Comparison of ENCODE assay signal across 1 cellular context in genomic region chr2:72935611-72935957, GRCh38.
TF ChIP-seq lines count a peak whose summit lies in the region.

No MANE protein-coding gene starts in this region.

TF ChIP-seq in HepG2, 621 proteins besides CTCF, POLR2A, EP300 and RAD21:
- TF ChIP-seq ZNF839 (CRISPR knock-in tag; IDR thresholded peaks at IDR 0.05; ENCODE audit: borderline replicate concordance) (0 out of 2 replicates have a peak, but pooled peaks have one; percentile 27), ONECUT2 (CRISPR knock-in tag; IDR thresholded peaks at IDR 0.05) (no peak)
